Comparison of ENCODE assay signal across 40 cellular contexts in the genomic region with DNA sequence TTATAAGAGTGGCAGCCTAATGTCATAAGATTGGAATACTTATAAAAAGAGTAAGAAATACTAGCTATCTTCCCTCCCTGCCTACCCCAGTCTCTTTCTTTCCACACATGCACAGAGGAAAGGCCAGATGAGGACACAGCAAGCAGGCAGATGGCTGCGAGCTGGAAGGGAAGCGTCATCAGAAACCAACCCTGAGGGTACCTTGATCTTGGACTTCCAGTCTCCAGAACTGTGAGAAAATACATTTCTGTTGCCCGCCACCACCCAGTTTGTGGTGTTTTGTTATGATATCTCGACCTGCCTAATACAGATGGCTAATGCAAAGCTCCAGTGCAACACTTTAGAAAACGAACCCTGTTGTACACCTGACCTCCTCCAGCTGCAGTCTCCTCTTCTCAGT. TPM values are rescaled to one million over a fixed set of nuclear protein-coding genes. Genes with fewer than 3 reads are reported as not detected.
"Had no signal": no experiment of that assay in that cellular context is flagged by ENCODE, and none has a peak within 500 bp of the region (broad histone marks: within the 10 kb centered on the region; RNA-seq: fewer than 3 reads in every experiment).

No MANE protein-coding gene starts in this region.

- H3K36me3 ChIP-seq: MG63 had no signal

- DNase-seq: Karpas-422, Kasumi-1, MG63, MM.1S, MV-4-11, NCI-H1048, NCI-H1092, NCI-H1092 treated with DMSO at 0.1 percent for 48 hours, NCI-H1105, NCI-H1105 treated with DMSO at 0.1 percent for 48 hours, NCI-H1417, NCI-H1417 treated with DMSO at 0.1 percent for 48 hours, NCI-H1436, NCI-H1436 treated with DMSO at 0.1 percent for 48 hours, NCI-H146, NCI-H1694, NCI-H1694 treated with DMSO at 0.1 percent for 48 hours, NCI-H187, NCI-H187 treated with DMSO at 0.1 percent for 48 hours, NCI-H1930, NCI-H2029, NCI-H2029 treated with DMSO at 0.1 percent for 48 hours, NCI-H2081, NCI-H2081 treated with DMSO at 0.1 percent for 48 hours, NCI-H2107, NCI-H2171, NCI-H2171 treated with DMSO at 0.1 percent for 48 hours, NCI-H2227 treated with DMSO at 0.1 percent for 48 hours, NCI-H226, NCI-H345, NCI-H446, NCI-H446 treated with DMSO at 0.1 percent for 48 hours, NCI-H510A, NCI-H510A treated with DMSO at 0.1 percent for 48 hours, NCI-H524, NCI-H524 treated with DMSO at 0.1 percent for 48 hours had no signal

- H3K4me3 ChIP-seq: MG63 had no signal

- H3K27me3 ChIP-seq: MG63 had no signal

RNA-seq across cellular contexts. Expression of a gene that starts 2.3 kb away (rescaled TPM):
- total RNA-seq: LHCN-M2, M059J, MCF 10A, NCI-H460 had no signal

RNA-seq across cellular contexts. Expression of a gene that starts 10.4 kb away (rescaled TPM):
- total RNA-seq: LHCN-M2, MCF 10A, NCI-H460 had no signal

RNA-seq across cellular contexts. Expression of a gene that starts 49.6 kb away (rescaled TPM):
- total RNA-seq: LHCN-M2, M059J, MCF 10A, NCI-H460 had no signal
